30 cellular contexts compared by ENCODE assay signal in genomic region chr6:41342241-41342640, GRCh38. TPM values are rescaled to one million over a fixed set of nuclear protein-coding genes. Genes with fewer than 3 reads are reported as not detected.
"Had no signal": no experiment of that assay in that cellular context is flagged by ENCODE, and none has a peak within 500 bp of the region (broad histone marks: within the 10 kb centered on the region; RNA-seq: fewer than 3 reads in every experiment).

No MANE protein-coding gene starts in this region.

- H3K4me3 Mint-ChIP-seq: nephron progenitor cell, type B pancreatic cell had no signal

- DNase-seq: cortex of kidney; dorsolateral prefrontal cortex; effector CD8-positive, alpha-beta T cell; heart right ventricle; hypothalamus; kidney glomerular epithelial cell; mucosa of descending colon; nephron progenitor cell; psoas muscle; retina; spleen; stimulated activated CD4-positive, alpha-beta T cell treated with anti-CD3 and anti-CD28 coated beads, Interleukin-15, amount 100 ng/mL, for 24 hours; stimulated activated CD4-positive, alpha-beta T cell treated with anti-CD3 and anti-CD28 coated beads, Interleukin-1b, Interleukin-23, amount 100 ng/mL, for 48 hours; stimulated activated CD4-positive, alpha-beta T cell treated with anti-CD3 and anti-CD28 coated beads, Interleukin-4, amount 100 ng/mL, for 24 hours; stimulated activated naive CD4-positive, alpha-beta T cell; thyroid gland; uterus had no signal

- H3K27ac Mint-ChIP-seq: nephron progenitor cell, type B pancreatic cell had no signal

- ATAC-seq: esophagus mucosa, left lobe of liver, mucosa of descending colon, psoas muscle, sciatic nerve had no signal

- FAIRE-seq: endometrium, frontal cortex, islet of Langerhans had no signal

- H3K36me3 Mint-ChIP-seq: type B pancreatic cell had no signal

RNA-seq across cellular contexts. Expression of gene NCR2, which starts 6.8 kb away (rescaled TPM):
- total RNA-seq: dorsolateral prefrontal cortex, esophagus mucosa, fibroblast of lung, frontal cortex, glomerular endothelial cell, heart right ventricle, left lobe of liver, lower leg skin, osteoblast, psoas muscle, sciatic nerve, skeletal muscle tissue, spleen, suprapubic skin, thyroid gland, uterus had no signal

RNA-seq across cellular contexts. Expression of gene TREM1, which starts 55.8 kb away (rescaled TPM):
- total RNA-seq: fibroblast of lung, frontal cortex, glomerular endothelial cell had no signal
